ENCODE assay signal across 19 cellular contexts in genomic region chr1:63710306-63710705, GRCh38.
DNase-seq lines count a peak whose midpoint lies in the region; ATAC-seq and TF ChIP-seq lines count a peak whose summit lies in the region.
"Had no signal": no experiment of that assay in that cellular context is flagged by ENCODE, and none has a peak within 500 bp of the region (broad histone marks: within the 10 kb centered on the region; RNA-seq: fewer than 3 reads in every experiment).

No MANE protein-coding gene starts in this region.

- no peak for ATAC-seq in HG02798 (IDR thresholded peaks at IDR 0.05; ENCODE audit: poor library complexity, unreplicated experiment)
- ATAC-seq: GM12878, GM23338 had no signal

- H3K79me2 ChIP-seq in hepatocyte, result no peaks in the 10 kb centered on the region

- H3K4me1 Mint-ChIP-seq in Caco-2 (ENCODE audit: low read depth, unreplicated experiment), result peaks cover 50% of the 10 kb centered on the region
- H3K4me1 Mint-ChIP-seq in nephron, result peaks cover 34% of the 10 kb centered on the region
- H3K4me1 Mint-ChIP-seq in activated naive CD8-positive, alpha-beta T cell treated with anti-CD3 and anti-CD28 coated beads for 36 hours, result no peaks in the 10 kb centered on the region

- H3K9me3 ChIP-seq in Caco-2 (no peaks in the 10 kb centered on the region), hepatocyte (ENCODE audit: low read depth) (no peaks in the 10 kb centered on the region)

- peak overlapping the region; percentile 42 for H3K4me3 Mint-ChIP-seq in Caco-2 (ENCODE audit: unreplicated experiment)
- no peak overlapping the region for H3K4me3 Mint-ChIP-seq in nephron
- H3K4me3 Mint-ChIP-seq in activated naive CD8-positive, alpha-beta T cell treated with anti-CD3 and anti-CD28 coated beads for 36 hours, result no peak overlapping the region
- H3K4me3 Mint-ChIP-seq: CD4-positive, alpha-beta memory T cell; GM23338 had no signal

- H3K36me3 ChIP-seq in Caco-2 (ENCODE audit: control insufficient read depth, insufficient read depth, low read length), result no peaks in the 10 kb centered on the region
- no peaks in the 10 kb centered on the region for H3K36me3 ChIP-seq in hepatocyte (replicated peaks; ENCODE audit: insufficient read depth, low read depth)

- H3K4me1 ChIP-seq in Caco-2 (peaks cover 64% of the 10 kb centered on the region), hepatocyte (ENCODE audit: insufficient read depth) (peaks cover 10% of the 10 kb centered on the region)

- no peaks in the 10 kb centered on the region for H3K36me3 Mint-ChIP-seq in Caco-2 (ENCODE audit: insufficient read depth, unreplicated experiment)
- no peaks in the 10 kb centered on the region for H3K36me3 Mint-ChIP-seq in nephron (ENCODE audit: low read depth)
- H3K36me3 Mint-ChIP-seq in activated naive CD8-positive, alpha-beta T cell treated with anti-CD3 and anti-CD28 coated beads for 36 hours, result no peaks in the 10 kb centered on the region
- H3K36me3 Mint-ChIP-seq: CD4-positive, alpha-beta memory T cell had no signal

- no peaks in the 10 kb centered on the region for H3K9me2 ChIP-seq in hepatocyte (replicated peaks; ENCODE audit: insufficient read depth)

- DNase-seq in Caco-2 (peak in 1 of 2 experiments; percentile 39), amniotic epithelial cell (ENCODE audit: low read depth) (peak; percentile 72), hepatocyte (ENCODE audit: low spot score) (no peak), NCI-H1417 (lab: John Stamatoyannopoulos, UW) (no peak), T1000 (lab: John Stamatoyannopoulos, UW) (no peak)
- no peak for DNase-seq in activated naive CD8-positive, alpha-beta T cell treated with anti-CD3 and anti-CD28 coated beads for 36 hours
- DNase-seq: 8988T; C1 segment of cervical spinal cord; CD4-positive, alpha-beta memory T cell; COR-L47; DMS 273 treated with DMSO at 0.1 percent for 48 hours; DMS79; EL; GDM1; HCEC 1CT had no signal

- POLR2A ChIA-PET in Caco-2 (lab: Charles Lee), result interaction anchor here (0.6 to 0.7 kb wide), 2 partner anchors 20 to 1447 kb away, joined by 5 to 7 read pairs; no protein-coding TSS in a partner anchor

- no peaks in the 10 kb centered on the region for H3K9me3 Mint-ChIP-seq in Caco-2 (ENCODE audit: unreplicated experiment)
- H3K9me3 Mint-ChIP-seq in nephron, result no peaks in the 10 kb centered on the region
- no peaks in the 10 kb centered on the region for H3K9me3 Mint-ChIP-seq in activated naive CD8-positive, alpha-beta T cell treated with anti-CD3 and anti-CD28 coated beads for 36 hours
- H3K9me3 Mint-ChIP-seq: CD4-positive, alpha-beta memory T cell; GM23338 had no signal

- 36% methylated on average over 4 of the region's 4 CpGs for WGBS in hepatocyte (ENCODE audit: low lambda C conversion rate, missing lambda C conversion rate)

- peak overlapping the region; percentile 7 for H3K4me2 ChIP-seq in hepatocyte
- H3K4me2 ChIP-seq: GM23338 had no signal

- intact Hi-C loops in Caco-2 (cut with micrococcal nuclease; ENCODE audit: unreplicated experiment), result loop anchor here (1.0 kb wide), 1 partner anchor 8 kb away; no protein-coding TSS in a partner anchor

- H2AFZ ChIP-seq in hepatocyte, result no peak overlapping the region
- H2AFZ ChIP-seq: GM23338 had no signal

- peak overlapping the region; percentile 19 for H3K27ac ChIP-seq in hepatocyte

- H3K27ac Mint-ChIP-seq in Caco-2 (ENCODE audit: unreplicated experiment) (peak overlapping the region; percentile 66), nephron (peak overlapping the region; percentile 45 to 50 (median 50))
- H3K27ac Mint-ChIP-seq in activated naive CD8-positive, alpha-beta T cell treated with anti-CD3 and anti-CD28 coated beads for 36 hours, result no peak overlapping the region
- H3K27ac Mint-ChIP-seq: CD4-positive, alpha-beta memory T cell; GM23338 had no signal

- no peaks in the 10 kb centered on the region for H3K27me3 ChIP-seq in Caco-2 (replicated peaks; ENCODE audit: control insufficient read depth, insufficient read depth, low read length)
- H3K27me3 ChIP-seq in hepatocyte, result no peaks in the 10 kb centered on the region

- H3K4me3 ChIP-seq in Caco-2 (ENCODE audit: low read depth, low read length), result no peak overlapping the region
- no peak overlapping the region for H3K4me3 ChIP-seq in hepatocyte
- H3K4me3 ChIP-seq: GM12878, GM23338 had no signal

- TF ChIP-seq CTCF in Caco-2 (IDR thresholded peaks at IDR 0.05; ENCODE audit: insufficient read depth in 1 of 2, low read depth in 1 of 2, low read length in 1 of 2, severe bottlenecking in 1 of 2, unreplicated experiment in 1 of 2) (no peak), hepatocyte (IDR thresholded peaks at IDR 0.05; ENCODE audit: poor library complexity) (no peak), nephron (IDR thresholded peaks at IDR 0.05; ENCODE audit: unreplicated experiment in 3 of 3) (no peak)

- H4K20me1 ChIP-seq in hepatocyte (ENCODE audit: insufficient read depth, poor library complexity, severe bottlenecking), result no peaks in the 10 kb centered on the region

- CTCF ChIA-PET in Caco-2 (lab: Charles Lee), result interaction anchor here (0.7 to 1.3 kb wide), 3 partner anchors 9 to 536 kb away, joined by 3 to 12 read pairs (median 6); no protein-coding TSS in a partner anchor

- H3K27me3 Mint-ChIP-seq in Caco-2 (ENCODE audit: insufficient read depth, unreplicated experiment) (no peaks in the 10 kb centered on the region), nephron (ENCODE audit: low read depth) (peaks cover 12% of the 10 kb centered on the region)
- peaks cover 23% of the 10 kb centered on the region for H3K27me3 Mint-ChIP-seq in activated naive CD8-positive, alpha-beta T cell treated with anti-CD3 and anti-CD28 coated beads for 36 hours
- H3K27me3 Mint-ChIP-seq: CD4-positive, alpha-beta memory T cell had no signal

- BruUV-seq in Caco-2 (replicated peaks; lab: Mats Ljungman, UMichigan), result TSS peak; percentile 92
